ENCODE assay signal across 12 cellular contexts in the genomic region with DNA sequence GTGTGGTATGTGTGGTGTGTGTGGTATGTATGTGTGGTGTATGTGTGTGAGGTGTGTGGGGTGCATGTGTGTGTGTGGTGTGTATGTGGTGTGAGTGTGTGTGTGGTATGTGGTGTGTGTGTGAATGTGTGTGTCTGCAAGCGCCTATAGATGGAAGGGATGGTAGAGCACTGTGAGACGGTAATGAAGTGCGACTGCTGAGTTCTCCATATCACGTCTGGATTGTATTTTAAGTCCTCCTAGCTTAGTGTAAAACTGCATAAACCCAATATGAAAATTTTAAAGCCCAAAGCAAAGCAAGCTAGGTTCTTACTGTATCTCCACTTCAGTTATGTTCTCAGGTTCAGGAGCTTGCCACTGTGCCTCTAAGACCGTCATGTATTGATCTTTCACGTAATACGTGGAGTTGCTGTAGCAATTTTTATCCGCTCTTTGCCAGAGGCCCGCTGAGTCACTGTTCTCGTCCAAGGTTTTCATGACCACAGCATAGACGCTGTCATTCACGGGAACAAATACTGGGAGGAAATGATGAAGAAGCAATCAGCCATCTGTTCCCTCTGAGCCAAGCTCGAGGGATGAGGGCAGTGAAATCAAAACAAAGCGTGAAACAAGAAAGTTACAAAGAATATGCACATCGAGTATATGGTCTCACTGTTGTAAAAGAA.
DNase-seq lines count a peak whose midpoint lies in the region; FAIRE-seq and TF ChIP-seq lines count a peak whose summit lies in the region.
"Had no signal": no experiment of that assay in that cellular context is flagged by ENCODE, and none has a peak within 500 bp of the region (broad histone marks: within the 10 kb centered on the region; RNA-seq: fewer than 3 reads in every experiment).

No MANE protein-coding gene starts in this region.

- DNase-seq in NCI-H510A treated with DMSO at 0.1 percent for 48 hours (lab: John Stamatoyannopoulos, UW): peak; percentile 2
- no peak for DNase-seq in NCI-H510A (lab: John Stamatoyannopoulos, UW)
- peak; percentile 25 for DNase-seq in RCC 7860 (ENCODE audit: low spot score)
- DNase-seq in epithelial cell of esophagus (ENCODE audit: low read depth): peak; percentile 71
- peak; percentile 43 for DNase-seq in retina
- DNase-seq in GM19240 (ENCODE audit: insufficient read length, low spot score): no peak
- DNase-seq in activated effector memory CD4-positive, alpha-beta T cell treated with Interleukin-2 at 50 U/mL for 16 hours: no peak
- no peak for DNase-seq in DMS114 treated with DMSO at 0.1 percent for 48 hours (lab: John Stamatoyannopoulos, UW; ENCODE audit: unreplicated experiment)
- DNase-seq: NCI-H2029 treated with DMSO at 0.1 percent for 48 hours; stimulated activated CD4-positive, alpha-beta T cell treated with anti-CD3 and anti-CD28 coated beads, Interleukin-2, amount 100 ng/mL, for 24 hours had no signal

- no peak for FAIRE-seq in RCC 7860 (lab: Jason Lieb, UNC)
- FAIRE-seq: keratinocyte had no signal

- no peak for TF ChIP-seq CTCF in epithelial cell of esophagus (IDR thresholded peaks at IDR 0.05; ENCODE audit: insufficient read depth, low read depth, low read length, missing control alignments)

- H3K4me3 ChIP-seq in epithelial cell of esophagus (ENCODE audit: low read length): no peak overlapping the region
- H3K4me3 ChIP-seq: cardiac muscle cell had no signal

Comparison
In these comparisons a context has a peak if more than half of its experiments do, and no peak if none do; other contexts are left out.
1. DNase-seq: peak in NCI-H510A treated with DMSO at 0.1 percent for 48 hours (single experiment), RCC 7860 (single experiment), epithelial cell of esophagus (single experiment) and retina (single experiment); none in NCI-H510A (single experiment), GM19240 (single experiment), activated effector memory CD4-positive, alpha-beta T cell treated with Interleukin-2 at 50 U/mL for 16 hours (single experiment) and DMS114 treated with DMSO at 0.1 percent for 48 hours (single experiment).